ENCODE assay signal across 9 cellular contexts in the genomic region with DNA sequence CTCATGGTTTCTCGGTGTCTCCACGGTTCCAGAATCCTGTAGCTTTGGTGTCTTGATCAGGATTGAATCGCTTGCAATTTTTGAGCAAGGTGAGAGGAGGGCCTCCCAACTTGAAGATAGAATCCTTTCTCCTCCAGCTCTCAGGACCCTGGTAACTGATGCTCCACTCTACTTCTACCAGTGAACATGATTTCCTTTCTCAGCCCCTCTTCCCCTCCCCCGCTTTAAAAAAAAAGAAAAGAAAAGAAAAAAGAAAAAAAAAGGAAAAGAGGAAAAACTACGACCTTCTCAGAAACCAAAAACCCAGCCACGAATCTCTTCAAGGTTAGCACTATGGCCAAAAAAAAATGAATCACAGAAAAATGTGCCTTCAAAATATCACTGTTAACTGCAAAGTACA.
A peak's percentile ranks its signal among the peaks of the same experiment; 100 is the strongest.
DNase-seq lines count a peak whose midpoint lies in the region; TF ChIP-seq lines count a peak whose summit lies in the region.
"Had no signal": no experiment of that assay in that cellular context is flagged by ENCODE, and none has a peak within 500 bp of the region (broad histone marks: within the 10 kb centered on the region; RNA-seq: fewer than 3 reads in every experiment).

No MANE protein-coding gene starts in this region.

- peaks cover 13% of the 10 kb centered on the region for H3K36me3 ChIP-seq in WERI-Rb-1
- no peaks in the 10 kb centered on the region for H3K36me3 ChIP-seq in iPS DF 6.9 (ENCODE audit: control insufficient read depth, insufficient read depth, low read length)

- no peak for TF ChIP-seq CTCF in WERI-Rb-1 (IDR thresholded peaks at IDR 0.05; ENCODE audit: low read depth, low read length)

- DNase-seq in WERI-Rb-1 (no peak), iPS DF 6.9 (ENCODE audit: low read depth, low spot score) (no peak), skeletal muscle cell (ENCODE audit: low read depth) (no peak), putamen (ENCODE audit: low spot score) (no peak), germinal center (ENCODE audit: low spot score) (no peak), GM19238 (ENCODE audit: insufficient read length, low spot score) (no peak), NCI-H2227 (lab: John Stamatoyannopoulos, UW; ENCODE audit: unreplicated experiment) (no peak)
- DNase-seq: activated naive CD4-positive, alpha-beta T cell treated with anti-CD3 and anti-CD28 coated beads, Interleukin-2, amount 50 U/mL, for 16 hours had no signal

- H3K9me3 ChIP-seq in WERI-Rb-1 (ENCODE audit: severe bottlenecking) = no peaks in the 10 kb centered on the region
- H3K9me3 ChIP-seq in iPS DF 6.9 (ENCODE audit: control insufficient read depth, insufficient read depth, low read length) = no peaks in the 10 kb centered on the region

- H3K4me1 ChIP-seq in iPS DF 6.9 (ENCODE audit: control insufficient read depth, insufficient read depth, low read length) = peaks cover 5% of the 10 kb centered on the region; the same call in 1 of the 2 replicates

- WGBS in iPS DF 6.9 (ENCODE audit: insufficient coverage, insufficient read length) = no CpG with 5 or more reads among the region's 6 CpGs

- no peak overlapping the region; the same call in 1 of the 2 replicates for H3K27ac ChIP-seq in WERI-Rb-1
- H3K27ac ChIP-seq in iPS DF 6.9 (ENCODE audit: low read length) = no peak overlapping the region

- H3K4me3 ChIP-seq in GM08714 (ENCODE audit: low read length) (peak overlapping the region; percentile 57; the same call in 1 of the 2 replicates), WERI-Rb-1 (ENCODE audit: low read depth, low read length) (peak overlapping the region; percentile 87), iPS DF 6.9 (ENCODE audit: low read length) (peak overlapping the region; percentile 26; the same call in 1 of the 2 replicates), skeletal muscle cell (ENCODE audit: low read depth, low read length) (peak overlapping the region; percentile 76)

- no peaks in the 10 kb centered on the region for H3K27me3 ChIP-seq in WERI-Rb-1 (ENCODE audit: insufficient read depth, low read depth, severe bottlenecking)
- H3K27me3 ChIP-seq in iPS DF 6.9 (ENCODE audit: control insufficient read depth, insufficient read depth, low read length) = no peaks in the 10 kb centered on the region

Comparison
In these comparisons a context has a peak if more than half of its experiments do, and no peak if none do; other contexts are left out.
1. H3K4me3 ChIP-seq: peak in every context shown above with its lines; median percentile 87 in WERI-Rb-1; 76 in skeletal muscle cell; 57 in GM08714; 26 in iPS DF 6.9.